ENCODE assay signal across 1 cellular context in genomic region chr12:50732591-50732990, GRCh38.
TF ChIP-seq lines count a peak whose summit lies in the region.

No MANE protein-coding gene starts in this region.

TF ChIP-seq in WTC11, 78 proteins besides CTCF, POLR2A, EP300 and RAD21 (continued from another document):
- TF ChIP-seq AFF4 (CRISPR knock-in tag; IDR thresholded peaks at IDR 0.05; ENCODE audit: borderline replicate concordance) (no peak), HMGA2 (CRISPR knock-in tag; IDR thresholded peaks at IDR 0.05) (no peak)
